29 cellular contexts compared by ENCODE assay signal in the genomic region with DNA sequence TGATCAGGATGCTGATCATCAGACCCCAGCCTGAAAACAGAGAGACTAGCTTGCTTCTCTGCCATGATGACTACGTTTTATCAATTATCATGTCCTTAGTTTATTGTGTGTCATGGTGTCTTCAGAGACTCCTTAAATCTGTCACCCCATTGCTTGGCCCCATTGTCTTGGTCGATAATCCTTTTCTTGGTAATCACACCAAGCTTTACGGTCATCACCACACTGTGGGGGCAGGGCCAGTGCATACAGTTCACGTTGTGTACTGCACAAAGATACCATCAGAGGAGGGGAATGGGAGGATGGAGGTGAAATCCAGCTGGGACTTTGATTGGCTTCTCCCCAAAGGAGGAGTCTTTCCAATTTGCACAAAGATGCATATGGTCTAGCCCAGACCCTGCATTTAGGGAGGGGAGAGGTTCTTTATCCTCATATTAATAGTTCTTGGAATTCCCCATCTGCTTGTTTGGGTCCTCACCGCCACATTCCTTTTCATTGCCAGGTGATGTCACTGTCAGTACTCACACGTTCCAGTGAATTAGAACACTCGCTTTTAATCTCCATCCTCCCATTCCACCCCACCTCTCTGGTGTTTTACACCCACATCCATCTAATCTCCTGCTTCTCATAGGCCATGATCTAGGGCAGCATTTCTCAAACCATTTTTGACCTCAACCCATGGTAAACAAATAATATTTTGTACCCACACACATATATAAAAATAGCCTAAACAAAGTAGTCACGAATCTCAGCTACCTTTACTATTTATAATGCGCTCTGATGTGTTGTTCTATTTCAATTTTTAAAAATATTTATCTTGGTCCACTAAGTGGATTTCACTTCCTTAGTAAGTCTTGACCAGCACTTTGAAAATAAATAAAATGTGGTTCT. TPM values are rescaled to one million over a fixed set of nuclear protein-coding genes. Genes with fewer than 3 reads are reported as not detected.
A peak's percentile ranks its signal among the peaks of the same experiment; 100 is the strongest.
DNase-seq lines count a peak whose midpoint lies in the region; ATAC-seq, FAIRE-seq and TF ChIP-seq lines count a peak whose summit lies in the region.
"Had no signal": no experiment of that assay in that cellular context is flagged by ENCODE, and none has a peak within 500 bp of the region (broad histone marks: within the 10 kb centered on the region; RNA-seq: fewer than 3 reads in every experiment).

No MANE protein-coding gene starts in this region.

- DNase-seq in NCI-H82 (lab: John Stamatoyannopoulos, UW) (peak; percentile 58), NCI-H82 treated with DMSO at 0.1 percent for 48 hours (lab: John Stamatoyannopoulos, UW; ENCODE audit: unreplicated experiment) (no peak), K562 (ENCODE audit: extremely low read depth in 1 of 4, low spot score in 3 of 4) (no peak), NCI-H2227 treated with DMSO at 0.1 percent for 48 hours (lab: John Stamatoyannopoulos, UW) (no peak)
- no peak for DNase-seq in stimulated activated CD8-positive, alpha-beta memory T cell treated with anti-CD3 and anti-CD28 coated beads, Interleukin-4, amount 100 ng/mL, for 48 hours
- DNase-seq: activated CD8-positive, alpha-beta T cell treated with anti-CD3 and anti-CD28 coated beads for 36 hours; activated naive CD4-positive, alpha-beta T cell treated with anti-CD3 and anti-CD28 coated beads, Interleukin-2, amount 50 U/mL, for 16 hours; anterior cingulate cortex; caudate nucleus; CD4-positive, alpha-beta memory T cell; dermis blood vessel endothelial cell; islet precursor cell; lower lobe of right lung; NCI-H2029 treated with DMSO at 0.1 percent for 48 hours; NCI-H226; nephron progenitor cell; right cardiac atrium; stimulated activated CD4-positive, alpha-beta T cell treated with anti-CD3 and anti-CD28 coated beads, Interleukin-4, amount 100 ng/mL, for 1 hour; stimulated activated naive CD4-positive, alpha-beta T cell treated with Interleukin-2 at 50 U/mL for 16 hours had no signal

- H3K27me3 ChIP-seq in K562 (ENCODE audit: control insufficient read depth in 2 of 2, insufficient read depth in 2 of 2, low read length in 2 of 2) = peaks cover 39 to 60% of the 10 kb centered on the region in 2 experiments; a peak in 4 of 5 replicates
- H3K27me3 ChIP-seq: gastroesophageal sphincter had no signal

- no peak overlapping the region for H3K4me3 ChIP-seq in K562
- H3K4me3 ChIP-seq: gastroesophageal sphincter, HAP-1, lower lobe of right lung had no signal

- intact Hi-C loops in K562 (cut with micrococcal nuclease) = no loop called here

- peaks cover 0 to 2% of the 10 kb centered on the region in 2 experiments; a peak in 2 of 5 replicates for H3K4me1 ChIP-seq in K562 (replicated peaks in 1 of 2; ENCODE audit: control insufficient read depth in 2 of 2, insufficient read depth in 2 of 2, low read length in 2 of 2)
- H3K4me1 ChIP-seq: lower lobe of right lung had no signal

- TF ChIP-seq CTCF in K562 (IDR thresholded peaks at IDR 0.05 in 2 of 3, conservative IDR thresholded peaks at IDR 0.05 in 1 of 3; ENCODE audit: insufficient read depth in 2 of 3, low read depth in 1 of 3, low read length in 3 of 3) = no peak

- H3K4me1 Mint-ChIP-seq in stimulated activated memory B cell treated with anti-CD40 and anti-IgM and Interleukin-4, amounts not matched to agents 10 μg/mL and 1 μg/mL and 100 μg/mL, for 72 hours = peaks cover 42% of the 10 kb centered on the region

- FAIRE-seq in K562 (lab: Jason Lieb, UNC) = no peak
- FAIRE-seq: endometrium had no signal

- ATAC-seq in HG02852 (IDR thresholded peaks at IDR 0.05; ENCODE audit: unreplicated experiment) (peak; percentile 50), K562 (no peak), HG03045 (IDR thresholded peaks at IDR 0.05; ENCODE audit: unreplicated experiment) (no peak)
- peak; percentile 38 for ATAC-seq in stimulated activated memory B cell treated with anti-CD40 and anti-IgM and Interleukin-4, amounts not matched to agents 10 μg/mL and 1 μg/mL and 100 μg/mL, for 72 hours
- ATAC-seq: activated CD8-positive, alpha-beta T cell treated with anti-CD3 and anti-CD28 coated beads for 36 hours; gastroesophageal sphincter; lower lobe of right lung; right cardiac atrium; Right ventricle myocardium inferior had no signal

- H3K4me3 Mint-ChIP-seq in stimulated activated memory B cell treated with anti-CD40 and anti-IgM and Interleukin-4, amounts not matched to agents 10 μg/mL and 1 μg/mL and 100 μg/mL, for 72 hours = no peak overlapping the region
- H3K4me3 Mint-ChIP-seq: activated CD8-positive, alpha-beta T cell treated with anti-CD3 and anti-CD28 coated beads for 36 hours; nephron progenitor cell had no signal

- no peaks in the 10 kb centered on the region for H3K36me3 Mint-ChIP-seq in stimulated activated memory B cell treated with anti-CD40 and anti-IgM and Interleukin-4, amounts not matched to agents 10 μg/mL and 1 μg/mL and 100 μg/mL, for 72 hours

- H3K36me3 ChIP-seq in K562 (ENCODE audit: control insufficient read depth, insufficient read depth, low read length) = no peaks in the 10 kb centered on the region
- H3K36me3 ChIP-seq: gastroesophageal sphincter, HAP-1, lower lobe of right lung had no signal

- no peak for TF ChIP-seq EP300 in K562 (IDR thresholded peaks at IDR 0.05; ENCODE audit: low read length)

- no peaks in the 10 kb centered on the region for H3K79me2 ChIP-seq in K562 (ENCODE audit: control insufficient read depth, insufficient read depth, low read length)
- H3K79me2 ChIP-seq: parathyroid adenoma had no signal

- H2AFZ ChIP-seq in K562 (ENCODE audit: low read depth, low read length) = no peak overlapping the region
- H2AFZ ChIP-seq: parathyroid adenoma had no signal

- H3K4me2 ChIP-seq in K562 (ENCODE audit: insufficient read depth, low read length) = no peak overlapping the region

- POLR2A ChIA-PET in K562 (lab: Yijun Ruan, JAX) = interaction anchor here (0.5 to 1.6 kb wide), 8 partner anchors 8 to 1249 kb away, joined by 3 to 7 read pairs (median 3); no protein-coding TSS in a partner anchor

- no peak overlapping the region for H3K9ac ChIP-seq in K562 (ENCODE audit: insufficient read depth in 1 of 2, low read depth in 2 of 2, low read length in 2 of 2)
- H3K9ac ChIP-seq: parathyroid adenoma had no signal

- no TSS peak for BruUV-seq in K562 (replicated peaks; lab: Mats Ljungman, UMichigan)

- H3K9me3 Mint-ChIP-seq in stimulated activated memory B cell treated with anti-CD40 and anti-IgM and Interleukin-4, amounts not matched to agents 10 μg/mL and 1 μg/mL and 100 μg/mL, for 72 hours = no peaks in the 10 kb centered on the region
- H3K9me3 Mint-ChIP-seq: activated CD8-positive, alpha-beta T cell treated with anti-CD3 and anti-CD28 coated beads for 36 hours; CD4-positive, alpha-beta memory T cell; nephron progenitor cell had no signal

- no peaks in the 10 kb centered on the region for H3K9me3 ChIP-seq in K562 (replicated peaks; ENCODE audit: control insufficient read depth, insufficient read depth, low read depth, low read length)
- H3K9me3 ChIP-seq: gastroesophageal sphincter, HAP-1, lower lobe of right lung had no signal

- H3K27ac Mint-ChIP-seq in stimulated activated memory B cell treated with anti-CD40 and anti-IgM and Interleukin-4, amounts not matched to agents 10 μg/mL and 1 μg/mL and 100 μg/mL, for 72 hours = peak overlapping the region; percentile 52
- H3K27ac Mint-ChIP-seq: activated CD8-positive, alpha-beta T cell treated with anti-CD3 and anti-CD28 coated beads for 36 hours; nephron progenitor cell had no signal

- no peaks in the 10 kb centered on the region for H3K9me1 ChIP-seq in K562 (ENCODE audit: control insufficient read depth, insufficient read depth, low read length)

- CTCF ChIA-PET in K562 (lab: Yijun Ruan, JAX; ENCODE audit: low intra/inter-chr PET ratio) = no interaction called here

- no peak for TF ChIP-seq POLR2A in K562 (conservative IDR thresholded peaks at IDR 0.05)

- no peak for TF ChIP-seq RAD21 in K562 (CRISPR knock-in tag; conservative IDR thresholded peaks at IDR 0.05 in 1 of 2, IDR thresholded peaks at IDR 0.05 in 1 of 2)

- WGBS in K562 (ENCODE audit: insufficient coverage, low coverage, missing lambda C conversion rate) = 8% methylated on average over 9 of the region's 9 CpGs

- H4K20me1 ChIP-seq in K562 (replicated peaks; ENCODE audit: control insufficient read depth, insufficient read depth, low read length) = no peaks in the 10 kb centered on the region; the same call in 1 of the 2 replicates

- H3K27ac ChIP-seq in K562 (ENCODE audit: extremely low read depth, low read depth, low read length) = no peak overlapping the region
- H3K27ac ChIP-seq: 22Rv1, gastroesophageal sphincter, lower lobe of right lung, parathyroid adenoma had no signal

- peaks cover 11% of the 10 kb centered on the region for H3K27me3 Mint-ChIP-seq in stimulated activated memory B cell treated with anti-CD40 and anti-IgM and Interleukin-4, amounts not matched to agents 10 μg/mL and 1 μg/mL and 100 μg/mL, for 72 hours
- H3K27me3 Mint-ChIP-seq: CD4-positive, alpha-beta memory T cell had no signal

- in situ Hi-C loops in K562 (cut with MboI) = no loop called here

RNA-seq across cellular contexts. Expression of a gene that starts 5.7 kb away (rescaled TPM):
- total RNA-seq in K562 (2011; cell fraction: chromatin; rRNA removed; ENCODE audit: low replicate concordance) = not detected in 2 replicates
- not detected in 2 replicates for total RNA-seq in K562 (2011; cell fraction: nucleolus; rRNA removed)
- not detected in 2 replicates for total RNA-seq in K562 (2011; cell fraction: nucleoplasm; rRNA removed)
- 0.12 TPM in 1 of 2 replicates, not detected in the other for total RNA-seq in K562 (2014; rRNA removed)
- 0.16 and 0.22 TPM in 2 replicates for total RNA-seq in K562 (2014; rRNA removed; fragmentation: Illumina TruSeq; extraction: Trizol)
- total RNA-seq in K562 (2015; rRNA removed; fragmentation: Illumina TruSeq; extraction: Trizol) = not detected in 2 replicates
- 0.16 and 0.22 TPM in 2 replicates for total RNA-seq in K562 (2021)
- polyA plus RNA-seq in K562 (2011; rRNA removed) = 0.07 TPM in 1 of 2 replicates, not detected in the other
- not detected in 2 replicates for polyA plus RNA-seq in K562 (2011; cell fraction: cytosol; rRNA removed)
- polyA plus RNA-seq in K562 (2011; cell fraction: nucleus; rRNA removed) = not detected in 2 replicates
- 0.07 and 0.14 TPM in 2 replicates for polyA plus RNA-seq in K562 (2012)
- polyA plus RNA-seq in K562 (2014; fragmentation: Illumina TruSeq; extraction: Trizol) = 0.12 and 0.32 TPM in 2 replicates
- polyA plus RNA-seq in K562 (2014; fragmentation: Nextera tagmentation; extraction: Ambion mirVana) = under 1 TPM; 0.08 to 0.17 TPM
- polyA plus RNA-seq in K562 (2014; rRNA removed) = not detected in 2 replicates
- polyA minus RNA-seq in K562 (2011; rRNA and poly(A)+ RNA removed) = not detected in 2 replicates
- polyA minus RNA-seq in K562 (2011; cell fraction: cytosol; rRNA and poly(A)+ RNA removed) = not detected in 2 replicates
- not detected in 2 replicates for polyA minus RNA-seq in K562 (2011; cell fraction: nucleus; rRNA and poly(A)+ RNA removed)

RNA-seq across cellular contexts. Expression of a gene that starts 45.1 kb away (rescaled TPM):
- not detected in 2 replicates for total RNA-seq in K562 (2011; cell fraction: chromatin; rRNA removed; ENCODE audit: low replicate concordance)
- total RNA-seq in K562 (2011; cell fraction: nucleolus; rRNA removed) = not detected in 2 replicates
- total RNA-seq in K562 (2011; cell fraction: nucleoplasm; rRNA removed) = not detected in 2 replicates
- not detected in 2 replicates for total RNA-seq in K562 (2014; rRNA removed)
- not detected in 2 replicates for total RNA-seq in K562 (2014; rRNA removed; fragmentation: Illumina TruSeq; extraction: Trizol)
- not detected in 2 replicates for total RNA-seq in K562 (2015; rRNA removed; fragmentation: Illumina TruSeq; extraction: Trizol)
- total RNA-seq in K562 (2021) = not detected in 2 replicates
- polyA plus RNA-seq in K562 (2011; rRNA removed) = not detected in 2 replicates
- polyA plus RNA-seq in K562 (2011; cell fraction: cytosol; rRNA removed) = not detected in 2 replicates
- not detected in 2 replicates for polyA plus RNA-seq in K562 (2011; cell fraction: nucleus; rRNA removed)
- not detected in 2 replicates for polyA plus RNA-seq in K562 (2012)
- not detected in 2 replicates for polyA plus RNA-seq in K562 (2014; fragmentation: Illumina TruSeq; extraction: Trizol)
- polyA plus RNA-seq in K562 (2014; fragmentation: Nextera tagmentation; extraction: Ambion mirVana) = not detected
- polyA plus RNA-seq in K562 (2014; rRNA removed) = not detected in 2 replicates
- polyA minus RNA-seq in K562 (2011; rRNA and poly(A)+ RNA removed) = not detected in 2 replicates
- not detected in 2 replicates for polyA minus RNA-seq in K562 (2011; cell fraction: cytosol; rRNA and poly(A)+ RNA removed)
- polyA minus RNA-seq in K562 (2011; cell fraction: nucleus; rRNA and poly(A)+ RNA removed) = not detected in 2 replicates
- total RNA-seq: activated CD8-positive, alpha-beta T cell treated with anti-CD3 and anti-CD28 coated beads for 36 hours; CD4-positive, alpha-beta memory T cell; dermis blood vessel endothelial cell; gastroesophageal sphincter; lower lobe of right lung; M059J; Right ventricle myocardium inferior had no signal
- polyA plus RNA-seq: CD4-positive, alpha-beta memory T cell had no signal

Comparison
In these comparisons a context has a peak if more than half of its experiments do, and no peak if none do; other contexts are left out.
1. ATAC-seq: peak in HG02852 (single experiment) and stimulated activated memory B cell treated with anti-CD40 and anti-IgM and Interleukin-4, amounts not matched to agents 10 μg/mL and 1 μg/mL and 100 μg/mL, for 72 hours (single experiment); none in K562 (single experiment) and HG03045 (single experiment).